Comparison of ENCODE assay signal across 8 cellular contexts in genomic region chr4:41257901-41258300, GRCh38. TPM values are rescaled to one million over a fixed set of nuclear protein-coding genes. Genes with fewer than 3 reads are reported as not detected.
DNase-seq lines count a peak whose midpoint lies in the region; ATAC-seq lines count a peak whose summit lies in the region.

No MANE protein-coding gene starts in this region.

- H3K36me3 ChIP-seq in CD4-positive, alpha-beta memory T cell (ENCODE audit: insufficient read depth, low read length), result no peaks in the 10 kb centered on the region
- peaks cover 32% of the 10 kb centered on the region for H3K36me3 ChIP-seq in ectodermal cell (ENCODE audit: control insufficient read depth, insufficient read depth, low read length)
- H3K36me3 ChIP-seq in neuron (ENCODE audit: insufficient read depth, low read length), result peaks cover 31% of the 10 kb centered on the region

- no peak for ATAC-seq in GM21367 (IDR thresholded peaks at IDR 0.05; ENCODE audit: unreplicated experiment)

- POLR2A ChIA-PET in CD4-positive, alpha-beta memory T cell (lab: Charles Lee; ENCODE audit: partially characterized antibody), result no interaction called here

- H3K27me3 ChIP-seq in CD4-positive, alpha-beta memory T cell (ENCODE audit: insufficient read depth, low read length), result peaks cover 4% of the 10 kb centered on the region
- H3K27me3 ChIP-seq in ectodermal cell (ENCODE audit: control insufficient read depth, insufficient read depth, low read length, poor library complexity, severe bottlenecking) (no peaks in the 10 kb centered on the region), neuron (ENCODE audit: insufficient read depth, low read length) (no peaks in the 10 kb centered on the region)

- no peaks in the 10 kb centered on the region for H3K4me1 ChIP-seq in CD4-positive, alpha-beta memory T cell (ENCODE audit: insufficient read depth, low read length)
- H3K4me1 ChIP-seq in ectodermal cell (ENCODE audit: control insufficient read depth, insufficient read depth, low read length) (no peaks in the 10 kb centered on the region), neuron (ENCODE audit: insufficient read depth, low read length) (peaks cover 11% of the 10 kb centered on the region)

- peaks cover 36% of the 10 kb centered on the region in 2 donors for H3K27me3 Mint-ChIP-seq in CD4-positive, alpha-beta memory T cell

- WGBS in ectodermal cell, 2 experiments, result 3 to 4% methylated on average over 10 to 11 of the region's 11 CpGs

- intact Hi-C loops in CD4-positive, alpha-beta memory T cell (cut with micrococcal nuclease), result no loop called here

- no peaks in the 10 kb centered on the region for H3K9me3 ChIP-seq in CD4-positive, alpha-beta memory T cell (ENCODE audit: control insufficient read depth in 1 of 2, low read length in 2 of 2)
- H3K9me3 ChIP-seq in ectodermal cell (ENCODE audit: control insufficient read depth, low read length) (no peaks in the 10 kb centered on the region), neuron (ENCODE audit: low read length) (no peaks in the 10 kb centered on the region)

- CTCF ChIA-PET in CD4-positive, alpha-beta memory T cell (lab: Charles Lee; ENCODE audit: partially characterized antibody), result interaction anchor here (0.9 kb wide), 1 partner anchor 23 kb away, joined by 4 read pairs; no protein-coding TSS in a partner anchor

- peaks cover 0 to 5% (median 0%) of the 10 kb centered on the region in 8 donors for H3K9me3 Mint-ChIP-seq in CD4-positive, alpha-beta memory T cell

- peak overlapping the region; percentile 72 to 84 (median 76) for H3K4me3 Mint-ChIP-seq in CD4-positive, alpha-beta memory T cell

- H3K36me3 Mint-ChIP-seq in CD4-positive, alpha-beta memory T cell, result no peaks in the 10 kb centered on the region

- H3K27ac Mint-ChIP-seq in CD4-positive, alpha-beta memory T cell, result no peak overlapping the region

- in situ Hi-C loops in KBM-7 (cut with MboI; ENCODE audit: low pct_unique_long_range_greater_than_20kb, low sequenced_read_pairs), result no loop called here

- H2AFZ ChIP-seq in neuron (ENCODE audit: low read depth, low read length), result no peak overlapping the region

- peaks cover 7 to 14% (median 7%) of the 10 kb centered on the region in 4 donors for H3K4me1 Mint-ChIP-seq in CD4-positive, alpha-beta memory T cell

- no peak for DNase-seq in CD4-positive, alpha-beta memory T cell
- DNase-seq in KBM-7 (peak; percentile 9), NCI-H2029 treated with DMSO at 0.1 percent for 48 hours (lab: John Stamatoyannopoulos, UW) (no peak), dermis blood vessel endothelial cell (no peak)
- no peak for DNase-seq in activated CD4-positive, alpha-beta T cell treated with anti-CD3 and anti-CD28 coated beads for 48 hours

- H3K27ac ChIP-seq in CD4-positive, alpha-beta memory T cell (ENCODE audit: low read depth, low read length), result no peak overlapping the region
- no peak overlapping the region for H3K27ac ChIP-seq in ectodermal cell (ENCODE audit: insufficient read depth, low read depth, low read length, poor library complexity, severe bottlenecking)

- no peak overlapping the region for H3K4me3 ChIP-seq in CD4-positive, alpha-beta memory T cell (ENCODE audit: low read length in 2 of 2)
- H3K4me3 ChIP-seq in ectodermal cell (ENCODE audit: insufficient read depth, low read depth, low read length) (peak overlapping the region; percentile 92), neuron (ENCODE audit: low read length) (peak overlapping the region; percentile 65)

RNA-seq across cellular contexts. Expression of gene UCHL1, which starts 1.2 kb away (rescaled TPM):
- total RNA-seq in CD4-positive, alpha-beta memory T cell, result under 1 TPM in 1 of 2 experiments, not detected in 1; 0.41 TPM
- polyA plus RNA-seq in CD4-positive, alpha-beta memory T cell, result not detected
- polyA plus RNA-seq in ectodermal cell (2013, experiment 1 of 4), result 541 TPM
- polyA plus RNA-seq in ectodermal cell (2013, experiment 2 of 4), result 519 TPM
- 410 TPM for polyA plus RNA-seq in ectodermal cell (2013, experiment 3 of 4)
- 399 TPM for polyA plus RNA-seq in ectodermal cell (2013, experiment 4 of 4)
- total RNA-seq in dermis blood vessel endothelial cell, result 235 and 251 TPM in 2 replicates

RNA-seq across cellular contexts. Expression of gene APBB2, which starts 43.6 kb away (rescaled TPM):
- total RNA-seq in CD4-positive, alpha-beta memory T cell, result under 1 TPM; 0.50 to 0.58 TPM
- polyA plus RNA-seq in CD4-positive, alpha-beta memory T cell, result not detected
- polyA plus RNA-seq in ectodermal cell (2013, experiment 1 of 4), result 55.7 TPM
- 58.1 TPM for polyA plus RNA-seq in ectodermal cell (2013, experiment 2 of 4)
- 43.8 TPM for polyA plus RNA-seq in ectodermal cell (2013, experiment 3 of 4)
- 49.2 TPM for polyA plus RNA-seq in ectodermal cell (2013, experiment 4 of 4)
- total RNA-seq in dermis blood vessel endothelial cell, result 88.2 and 118 TPM in 2 replicates

Comparison
In these comparisons a context has a peak if more than half of its experiments do, and no peak if none do; other contexts are left out.
1. H3K4me3 ChIP-seq: peak in ectodermal cell (single experiment) and neuron (single experiment); none in CD4-positive, alpha-beta memory T cell (0 of 2).
2. RNA of gene UCHL1, which starts 1.2 kb away (total RNA-seq): 235 to 251 TPM in dermis blood vessel endothelial cell; 0.41 TPM in CD4-positive, alpha-beta memory T cell; every median in the first group is over 100 times any median in the second.
3. RNA of gene APBB2, which starts 43.6 kb away (total RNA-seq): 88.2 to 118 TPM in dermis blood vessel endothelial cell; 0.50 to 0.58 TPM in CD4-positive, alpha-beta memory T cell; every median in the first group is over 10 times any median in the second.